In genomic region chr11:802693-803466, GRCh38 we compare ENCODE assay signal across 13 cellular contexts. TPM values are rescaled to one million over a fixed set of nuclear protein-coding genes. Genes with fewer than 3 reads are reported as not detected.
DNase-seq lines count a peak whose midpoint lies in the region; ATAC-seq and TF ChIP-seq lines count a peak whose summit lies in the region.
"Had no signal": no experiment of that assay in that cellular context is flagged by ENCODE, and none has a peak within 500 bp of the region (broad histone marks: within the 10 kb centered on the region; RNA-seq: fewer than 3 reads in every experiment).

No MANE protein-coding gene starts in this region.

- no peak for ATAC-seq in activated CD8-positive, alpha-beta T cell treated with anti-CD3 and anti-CD28 coated beads, Interleukin-2, amount 10 ng/mL, durations not matched to agents 7 days and 5 days
- ATAC-seq in HG03139 (IDR thresholded peaks at IDR 0.05; ENCODE audit: unreplicated experiment): no peak

- no peak overlapping the region for H3K27ac ChIP-seq in breast epithelium
- H3K27ac ChIP-seq: KMS-11 had no signal

- BruUV-seq in MCF 10A (replicated peaks; lab: Mats Ljungman, UMichigan): no TSS peak

- no peak overlapping the region for H3K27ac Mint-ChIP-seq in MCF 10A (ENCODE audit: low read depth, unreplicated experiment)
- H3K27ac Mint-ChIP-seq in activated CD8-positive, alpha-beta T cell treated with anti-CD3 and anti-CD28 coated beads, Interleukin-2, amount 10 ng/mL, durations not matched to agents 7 days and 5 days: no peak overlapping the region
- no peak overlapping the region for H3K27ac Mint-ChIP-seq in type B pancreatic cell
- H3K27ac Mint-ChIP-seq: dendritic cell treated with granulocyte-macrophage colony-stimulating factor and Interleukin-4, amounts not matched to agents 40 ng/mL and 50 ng/mL, for 4 days had no signal

- peak overlapping the region; percentile 40 for H3K4me3 Mint-ChIP-seq in MCF 10A (ENCODE audit: unreplicated experiment)
- peak overlapping the region; percentile 82 for H3K4me3 Mint-ChIP-seq in activated CD8-positive, alpha-beta T cell treated with anti-CD3 and anti-CD28 coated beads, Interleukin-2, amount 10 ng/mL, durations not matched to agents 7 days and 5 days
- H3K4me3 Mint-ChIP-seq in type B pancreatic cell: peak overlapping the region; percentile 52
- H3K4me3 Mint-ChIP-seq: dendritic cell treated with granulocyte-macrophage colony-stimulating factor and Interleukin-4, amounts not matched to agents 40 ng/mL and 50 ng/mL, for 4 days had no signal

- peaks cover 0 to 10% of the 10 kb centered on the region in 2 donors for H3K4me1 ChIP-seq in breast epithelium

- CTCF ChIA-PET in MCF 10A (lab: Yijun Ruan, JAX): interaction anchor here (0.6 to 1.2 kb wide), 2 partner anchors 77 to 765 kb away, joined by 3 to 4 read pairs; no protein-coding TSS in a partner anchor
- CTCF ChIA-PET in activated CD8-positive, alpha-beta T cell treated with anti-CD3 and anti-CD28 coated beads, Interleukin-2, amount 10 ng/mL, durations not matched to agents 7 days and 5 days (lab: Charles Lee): interaction anchor here (0.6 to 2.2 kb wide), 2 partner anchors 17 to 90 kb away, joined by 3 to 4 read pairs; no protein-coding TSS in a partner anchor

- H3K27me3 Mint-ChIP-seq in MCF 10A (ENCODE audit: insufficient read depth, unreplicated experiment): no peaks in the 10 kb centered on the region
- no peaks in the 10 kb centered on the region for H3K27me3 Mint-ChIP-seq in activated CD8-positive, alpha-beta T cell treated with anti-CD3 and anti-CD28 coated beads, Interleukin-2, amount 10 ng/mL, durations not matched to agents 7 days and 5 days (ENCODE audit: low read depth)
- H3K27me3 Mint-ChIP-seq in type B pancreatic cell: no peaks in the 10 kb centered on the region

- H3K9me3 Mint-ChIP-seq in MCF 10A (ENCODE audit: unreplicated experiment): no peaks in the 10 kb centered on the region
- no peaks in the 10 kb centered on the region for H3K9me3 Mint-ChIP-seq in activated CD8-positive, alpha-beta T cell treated with anti-CD3 and anti-CD28 coated beads, Interleukin-2, amount 10 ng/mL, durations not matched to agents 7 days and 5 days (ENCODE audit: insufficient read depth)
- H3K9me3 Mint-ChIP-seq in type B pancreatic cell: no peaks in the 10 kb centered on the region
- H3K9me3 Mint-ChIP-seq: dendritic cell treated with granulocyte-macrophage colony-stimulating factor and Interleukin-4, amounts not matched to agents 40 ng/mL and 50 ng/mL, for 4 days had no signal

- no peak overlapping the region for H3K4me3 ChIP-seq in breast epithelium

- no peak for TF ChIP-seq CTCF in MCF 10A (IDR thresholded peaks at IDR 0.05; ENCODE audit: unreplicated experiment)
- no peak for TF ChIP-seq CTCF in breast epithelium (IDR thresholded peaks at IDR 0.05)
- TF ChIP-seq CTCF in type B pancreatic cell (conservative IDR thresholded peaks at IDR 0.05): no peak

- no peaks in the 10 kb centered on the region for H3K9me3 ChIP-seq in breast epithelium

- DNase-seq in MCF 10A (ENCODE audit: unreplicated experiment): no peak
- DNase-seq in breast epithelium (ENCODE audit: low spot score in 2 of 2): no peak
- no peak for DNase-seq in activated CD8-positive, alpha-beta T cell treated with anti-CD3 and anti-CD28 coated beads, Interleukin-2, amount 10 ng/mL, durations not matched to agents 7 days and 5 days
- DNase-seq in type B pancreatic cell (ENCODE audit: extremely low spot score, unreplicated experiment): no peak
- DNase-seq in Kasumi-1 (lab: John Stamatoyannopoulos, UW): no peak
- DNase-seq: activated CD4-positive, alpha-beta T cell treated with anti-CD3 and anti-CD28 coated beads, Interleukin-2, amount 50 U/mL, for 48 hours; amygdala; GDM1; stimulated activated CD4-positive, alpha-beta T cell treated with anti-CD3 and anti-CD28 coated beads, Interleukin-1b, Interleukin-23, amount 100 ng/mL, for 48 hours had no signal

- intact Hi-C loops in MCF 10A (cut with micrococcal nuclease) (no loop called here), breast epithelium (cut with DNase I; ENCODE audit: low total_unique reads) (no loop called here)

- H3K36me3 ChIP-seq in breast epithelium: no peaks in the 10 kb centered on the region

- peaks cover 3% of the 10 kb centered on the region for H3K4me1 Mint-ChIP-seq in MCF 10A (ENCODE audit: insufficient read depth, unreplicated experiment)
- H3K4me1 Mint-ChIP-seq in activated CD8-positive, alpha-beta T cell treated with anti-CD3 and anti-CD28 coated beads, Interleukin-2, amount 10 ng/mL, durations not matched to agents 7 days and 5 days (ENCODE audit: low read depth): peaks cover 22% of the 10 kb centered on the region
- H3K4me1 Mint-ChIP-seq in type B pancreatic cell (ENCODE audit: unreplicated experiment): no peaks in the 10 kb centered on the region

- H3K27me3 ChIP-seq in breast epithelium: no peaks in the 10 kb centered on the region

- POLR2A ChIA-PET in MCF 10A (lab: Yijun Ruan, JAX): interaction anchor here (0.6 to 8.3 kb wide), 4 partner anchors 8 to 227 kb away, joined by 3 to 149 read pairs (median 4); partner anchors contain the start of genes PHRF1 and PNPLA2
- POLR2A ChIA-PET in activated CD8-positive, alpha-beta T cell treated with anti-CD3 and anti-CD28 coated beads, Interleukin-2, amount 10 ng/mL, durations not matched to agents 7 days and 5 days (lab: Charles Lee): interaction anchor here (1.4 kb wide), 1 partner anchor 11 kb away, joined by 3 read pairs; no protein-coding TSS in a partner anchor

- TF ChIP-seq POLR2A in breast epithelium (IDR thresholded peaks at IDR 0.05): no peak

- H3K36me3 Mint-ChIP-seq in MCF 10A (ENCODE audit: insufficient read depth, unreplicated experiment) (peaks cover 26% of the 10 kb centered on the region), type B pancreatic cell (no peaks in the 10 kb centered on the region)
- H3K36me3 Mint-ChIP-seq in activated CD8-positive, alpha-beta T cell treated with anti-CD3 and anti-CD28 coated beads, Interleukin-2, amount 10 ng/mL, durations not matched to agents 7 days and 5 days (ENCODE audit: low read depth): peaks cover 16% of the 10 kb centered on the region

RNA-seq across cellular contexts. Expression of gene PIDD1, which starts 2.2 kb away (rescaled TPM):
- 15.8 and 22.1 TPM in 2 replicates for total RNA-seq in MCF 10A (2022)
- total RNA-seq in breast epithelium: 10 to 100 TPM; 10.2 to 17.3 (median 16.7) TPM
- total RNA-seq in activated CD8-positive, alpha-beta T cell treated with anti-CD3 and anti-CD28 coated beads, Interleukin-2, amount 10 ng/mL, durations not matched to agents 7 days and 5 days: 10 to 100 TPM; 59.3 to 60.5 TPM
- total RNA-seq in type B pancreatic cell (ENCODE audit: low replicate concordance): 32.7 and 44.5 TPM in 2 replicates

RNA-seq across cellular contexts. Expression of gene SLC25A22, which starts 4.8 kb away (rescaled TPM):
- 34.0 and 36.5 TPM in 2 replicates for total RNA-seq in MCF 10A (2022)
- 10 to 100 TPM in 1 of 3 donors, 1 to 10 TPM in 2; 2.7 to 11.5 (median 4.7) TPM for total RNA-seq in breast epithelium
- total RNA-seq in activated CD8-positive, alpha-beta T cell treated with anti-CD3 and anti-CD28 coated beads, Interleukin-2, amount 10 ng/mL, durations not matched to agents 7 days and 5 days: 10 to 100 TPM; 51.2 to 56.4 TPM
- 31.6 and 35.6 TPM in 2 replicates for total RNA-seq in type B pancreatic cell (ENCODE audit: low replicate concordance)

RNA-seq across cellular contexts. Expression of gene RPLP2, which starts 6.9 kb away (rescaled TPM):
- 1,886 and 2,142 TPM in 2 replicates for total RNA-seq in MCF 10A (2022)
- 1,000 to 10,000 TPM in 2 of 3 donors, 100 to 1,000 TPM in 1; 583 to 1,665 (median 1,093) TPM for total RNA-seq in breast epithelium
- 1,000 to 10,000 TPM; 2,268 to 2,338 TPM for total RNA-seq in activated CD8-positive, alpha-beta T cell treated with anti-CD3 and anti-CD28 coated beads, Interleukin-2, amount 10 ng/mL, durations not matched to agents 7 days and 5 days
- total RNA-seq in type B pancreatic cell (ENCODE audit: low replicate concordance): 1,985 and 2,207 TPM in 2 replicates

RNA-seq across cellular contexts. Expression of gene CEND1, which starts 13.0 kb away (rescaled TPM):
- not detected in 2 replicates for total RNA-seq in MCF 10A (2022)
- total RNA-seq in breast epithelium: not detected
- total RNA-seq in activated CD8-positive, alpha-beta T cell treated with anti-CD3 and anti-CD28 coated beads, Interleukin-2, amount 10 ng/mL, durations not matched to agents 7 days and 5 days: 1 to 10 TPM in 1 of 2 experiments, under 1 TPM in 1; 0.61 to 1.9 TPM
- total RNA-seq in type B pancreatic cell (ENCODE audit: low replicate concordance): 0.17 and 0.89 TPM in 2 replicates
- total RNA-seq: mononuclear cell had no signal

RNA-seq across cellular contexts. Expression of gene PNPLA2, which starts 15.8 kb away (rescaled TPM):
- 100 and 112 TPM in 2 replicates for total RNA-seq in MCF 10A (2022)
- 100 to 1,000 TPM; 103 to 266 (median 109) TPM for total RNA-seq in breast epithelium
- total RNA-seq in activated CD8-positive, alpha-beta T cell treated with anti-CD3 and anti-CD28 coated beads, Interleukin-2, amount 10 ng/mL, durations not matched to agents 7 days and 5 days: 10 to 100 TPM; 67.3 to 76.6 TPM
- total RNA-seq in type B pancreatic cell (ENCODE audit: low replicate concordance): 47.8 and 55.6 TPM in 2 replicates
